ENCODE assay signal across 18 cellular contexts in genomic region chr16:67088551-67088950, GRCh38. TPM values are rescaled to one million over a fixed set of nuclear protein-coding genes. Genes with fewer than 3 reads are reported as not detected.
DNase-seq lines count a peak whose midpoint lies in the region; ATAC-seq and TF ChIP-seq lines count a peak whose summit lies in the region.
"Had no signal": no experiment of that assay in that cellular context is flagged by ENCODE, and none has a peak within 500 bp of the region (broad histone marks: within the 10 kb centered on the region; RNA-seq: fewer than 3 reads in every experiment).

No MANE protein-coding gene starts in this region.

- no peaks in the 10 kb centered on the region for H3K9me2 ChIP-seq in GM23338 (ENCODE audit: insufficient read depth)

- POLR2A ChIA-PET in A673 (lab: Charles Lee; ENCODE audit: low non-redundant PET): no interaction called here

- intact Hi-C loops in A673 (cut with micrococcal nuclease; ENCODE audit: unreplicated experiment): no loop called here
- intact Hi-C loops in heart left ventricle (cut with DNase I): no loop called here
- intact Hi-C loops in spleen (cut with DNase I; ENCODE audit: low total_unique reads): no loop called here

- H4K20me1 ChIP-seq in GM23338 (replicated peaks; ENCODE audit: insufficient read depth) (no peaks in the 10 kb centered on the region), osteoblast (ENCODE audit: insufficient read depth, low read length) (peaks cover 6% of the 10 kb centered on the region)

- no peak overlapping the region for H3K4me3 ChIP-seq in A673 (ENCODE audit: low read depth, low read length, poor library complexity, severe bottlenecking)
- no peak overlapping the region for H3K4me3 ChIP-seq in GM23338
- H3K4me3 ChIP-seq in osteoblast (ENCODE audit: insufficient read depth, low read length): no peak overlapping the region
- H3K4me3 ChIP-seq in heart left ventricle: no peak overlapping the region
- H3K4me3 ChIP-seq in spleen: no peak overlapping the region
- H3K4me3 ChIP-seq: GM23248 had no signal

- H3K9me3 ChIP-seq in A673 (ENCODE audit: low read depth, low read length, poor library complexity, severe bottlenecking) (no peaks in the 10 kb centered on the region), osteoblast (ENCODE audit: low read depth, low read length) (no peaks in the 10 kb centered on the region), heart left ventricle (no peaks in the 10 kb centered on the region), spleen (no peaks in the 10 kb centered on the region)

- DNase-seq in A673 (ENCODE audit: low spot score) (no peak), GM23338 (ENCODE audit: low spot score) (no peak), osteoblast (ENCODE audit: insufficient read length, low spot score, missing footprints) (no peak), MV-4-11 (lab: John Stamatoyannopoulos, UW) (no peak), heart left ventricle (no peak), spleen (no peak)
- DNase-seq: ACHN; AML-193; COR-L47; GM23248; NCI-H1417 treated with DMSO at 0.1 percent for 48 hours; NCI-H1930; NCI-H69; NK-92 treated with Interleukin-12 subunit alpha and Interleukin-12 subunit beta, amount 100 ng/mL, for 24 hours; OCI-M1; SIG-M5 had no signal

- H3K4me1 ChIP-seq in A673 (ENCODE audit: insufficient read depth, low read length, poor library complexity, severe bottlenecking) (peaks cover 22% of the 10 kb centered on the region), GM23338 (ENCODE audit: insufficient read depth) (no peaks in the 10 kb centered on the region), osteoblast (ENCODE audit: insufficient read depth, low read length) (peaks cover 41% of the 10 kb centered on the region), heart left ventricle (peaks cover 0 to 10% (median 0%) of the 10 kb centered on the region in 12 donors), spleen (peaks cover 0 to 27% (median 7%) of the 10 kb centered on the region in 6 donors)

- TF ChIP-seq CTCF in A673 (conservative IDR thresholded peaks at IDR 0.05; ENCODE audit: low read depth, low read length) (no peak), GM23338 (conservative IDR thresholded peaks at IDR 0.05; ENCODE audit: low read depth in 2 of 2) (no peak), osteoblast (IDR thresholded peaks at IDR 0.05; ENCODE audit: extremely low read depth, low read depth, low read length) (no peak), heart left ventricle (IDR thresholded peaks at IDR 0.05) (no peak), spleen (IDR thresholded peaks at IDR 0.05 in 8 of 11, conservative IDR thresholded peaks at IDR 0.05 in 3 of 11) (no peak)

- peak; percentile 41; the same call in 2 of the 3 replicates for ATAC-seq in GM23338
- ATAC-seq in activated T-helper 17 cell treated with anti-CD3 and anti-CD28 coated beads, Interleukin-2, amount 50 U/mL, for 72 hours (replicated peaks): no peak
- no peak for ATAC-seq in heart left ventricle

- no peaks in the 10 kb centered on the region for H3K27me3 Mint-ChIP-seq in GM23338 (ENCODE audit: insufficient read depth, low read depth, poor library complexity)
- no peaks in the 10 kb centered on the region for H3K27me3 Mint-ChIP-seq in activated T-helper 17 cell treated with anti-CD3 and anti-CD28 coated beads, Interleukin-2, amount 50 U/mL, for 72 hours

- CTCF ChIA-PET in A673 (lab: Charles Lee): no interaction called here

- no peak overlapping the region for H3K4me2 ChIP-seq in GM23338
- no peak overlapping the region for H3K4me2 ChIP-seq in osteoblast (ENCODE audit: insufficient read depth, low read length)

- H3K27me3 ChIP-seq in A673 (replicated peaks; ENCODE audit: insufficient read depth, low read depth, low read length, poor library complexity) (no peaks in the 10 kb centered on the region), GM23338 (ENCODE audit: insufficient read depth) (no peaks in the 10 kb centered on the region), osteoblast (ENCODE audit: insufficient read depth, low read length) (no peaks in the 10 kb centered on the region), heart left ventricle (no peaks in the 10 kb centered on the region), spleen (replicated peaks in 1 of 7) (no peaks in the 10 kb centered on the region)

- H3K4me1 Mint-ChIP-seq in GM23338: no peaks in the 10 kb centered on the region
- peaks cover 24% of the 10 kb centered on the region for H3K4me1 Mint-ChIP-seq in activated T-helper 17 cell treated with anti-CD3 and anti-CD28 coated beads, Interleukin-2, amount 50 U/mL, for 72 hours

- H2AFZ ChIP-seq in GM23338: no peak overlapping the region
- H2AFZ ChIP-seq in osteoblast (ENCODE audit: low read length): no peak overlapping the region
- H2AFZ ChIP-seq: GM23248 had no signal

- H3K36me3 Mint-ChIP-seq in GM23338 (ENCODE audit: low read depth): no peaks in the 10 kb centered on the region
- peaks cover 79% of the 10 kb centered on the region for H3K36me3 Mint-ChIP-seq in activated T-helper 17 cell treated with anti-CD3 and anti-CD28 coated beads, Interleukin-2, amount 50 U/mL, for 72 hours (ENCODE audit: low read depth)

- no peaks in the 10 kb centered on the region for H3F3A ChIP-seq in GM23338 (replicated peaks; ENCODE audit: low read depth)

- H3K9me3 Mint-ChIP-seq in GM23338: no peaks in the 10 kb centered on the region
- no peaks in the 10 kb centered on the region for H3K9me3 Mint-ChIP-seq in activated T-helper 17 cell treated with anti-CD3 and anti-CD28 coated beads, Interleukin-2, amount 50 U/mL, for 72 hours
- H3K9me3 Mint-ChIP-seq: CD14-positive monocyte had no signal

- H3K4me3 Mint-ChIP-seq in GM23338: no peak overlapping the region
- no peak overlapping the region for H3K4me3 Mint-ChIP-seq in activated T-helper 17 cell treated with anti-CD3 and anti-CD28 coated beads, Interleukin-2, amount 50 U/mL, for 72 hours
- H3K4me3 Mint-ChIP-seq: CD14-positive monocyte had no signal

- TF ChIP-seq POLR2A in heart left ventricle (IDR thresholded peaks at IDR 0.05): no peak
- no peak for TF ChIP-seq POLR2A in spleen (IDR thresholded peaks at IDR 0.05)

- no TSS peak for BruUV-seq in A673 (replicated peaks; lab: Mats Ljungman, UMichigan)

- WGBS in heart left ventricle, 4 donors: 82 to 87% (median 84%) methylated on average over 4 of the region's 4 CpGs
- 73 to 88% (median 86%) methylated on average over 4 of the region's 4 CpGs for WGBS in spleen, 5 donors

- peak overlapping the region; percentile 12; the same call in 1 of the 2 replicates for H3K27ac Mint-ChIP-seq in GM23338
- H3K27ac Mint-ChIP-seq in activated T-helper 17 cell treated with anti-CD3 and anti-CD28 coated beads, Interleukin-2, amount 50 U/mL, for 72 hours: peak overlapping the region; percentile 67

- peak overlapping the region; percentile 21 for H3K27ac ChIP-seq in A673 (ENCODE audit: low read depth, low read length, poor library complexity, severe bottlenecking)
- H3K27ac ChIP-seq in GM23338 (ENCODE audit: low read depth): no peak overlapping the region
- peak overlapping the region; percentile 27 for H3K27ac ChIP-seq in osteoblast (ENCODE audit: low read depth, low read length)
- no peak overlapping the region for H3K27ac ChIP-seq in heart left ventricle
- no peak overlapping the region for H3K27ac ChIP-seq in spleen
- H3K27ac ChIP-seq: GM23248 had no signal

- H3K79me2 ChIP-seq in GM23338 (replicated peaks; ENCODE audit: insufficient read depth) (no peaks in the 10 kb centered on the region), osteoblast (ENCODE audit: insufficient read depth, low read length) (peaks cover 58% of the 10 kb centered on the region)

- peaks cover 8% of the 10 kb centered on the region for H3K36me3 ChIP-seq in A673 (ENCODE audit: insufficient read depth, low read length, poor library complexity, severe bottlenecking)
- H3K36me3 ChIP-seq in GM23338 (ENCODE audit: insufficient read depth): no peaks in the 10 kb centered on the region; the same call in 1 of the 2 replicates
- peaks cover 26% of the 10 kb centered on the region for H3K36me3 ChIP-seq in osteoblast (ENCODE audit: insufficient read depth, low read length)
- peaks cover 0 to 47% (median 19%) of the 10 kb centered on the region in 9 donors for H3K36me3 ChIP-seq in heart left ventricle
- H3K36me3 ChIP-seq in spleen: peaks cover 0 to 70% (median 7%) of the 10 kb centered on the region in 6 donors

TF ChIP-seq in GM23338, 12 proteins besides CTCF, POLR2A, EP300 and RAD21 (continues in another document):
- TF ChIP-seq NANOG (IDR thresholded peaks at IDR 0.05; ENCODE audit: borderline replicate concordance): no peak
- no peak for TF ChIP-seq POLR2AphosphoS5 (IDR thresholded peaks at IDR 0.05; ENCODE audit: low read depth)
- TF ChIP-seq STAT1 (IDR thresholded peaks at IDR 0.05; ENCODE audit: unreplicated experiment): no peak
- no peak for TF ChIP-seq EZH2 (IDR thresholded peaks at IDR 0.05; ENCODE audit: low read depth, unreplicated experiment)
- TF ChIP-seq ZNF114 (CRISPR knock-in tag; IDR thresholded peaks at IDR 0.05): no peak

RNA-seq across cellular contexts. Expression of gene PHAF1, which starts 21.2 kb away (rescaled TPM):
- 23.2 and 23.5 TPM in 2 replicates for total RNA-seq in A673 (2021)
- total RNA-seq in GM23338 (2014; rRNA removed; shearing (Covaris generic)): 26.6 and 35.9 TPM in 2 replicates
- polyA plus RNA-seq in GM23338 (2016; fragmentation: Nextera tagmentation; extraction: Ambion mirVana): 14.2 and 14.7 TPM in 2 replicates
- total RNA-seq in activated T-helper 17 cell treated with anti-CD3 and anti-CD28 coated beads, Interleukin-2, amount 50 U/mL, for 72 hours: 10 to 100 TPM; 14.8 to 18.0 TPM
- total RNA-seq in osteoblast: 13.8 and 17.1 TPM in 2 replicates
- 10 to 100 TPM in 5 of 9 donors, 1 to 10 TPM in 4; 8.4 to 17.8 (median 11.6) TPM for total RNA-seq in heart left ventricle
- 10 to 100 TPM in 1 of 2 donors, 1 to 10 TPM in 1; 5.6 to 11.6 TPM for polyA plus RNA-seq in heart left ventricle
- 10 to 100 TPM; 15.3 to 44.0 (median 19.8) TPM for total RNA-seq in spleen
- 10 to 100 TPM in 1 of 3 donors, 1 to 10 TPM in 2; 5.5 to 10.3 (median 9.9) TPM for polyA plus RNA-seq in spleen

RNA-seq across cellular contexts. Expression of gene CBFB, which starts 59.6 kb away (rescaled TPM):
- total RNA-seq in A673 (2021) (173 and 185 TPM in 2 replicates), osteoblast (61.3 and 63.0 TPM in 2 replicates), heart left ventricle (10 to 100 TPM; 16.4 to 53.6 (median 28.1) TPM), spleen (10 to 100 TPM; 55.8 to 80.4 (median 58.6) TPM)
- 26.9 and 27.8 TPM in 2 replicates for total RNA-seq in GM23338 (2014; rRNA removed; shearing (Covaris generic))
- polyA plus RNA-seq in GM23338 (2016; fragmentation: Nextera tagmentation; extraction: Ambion mirVana) (26.1 and 31.0 TPM in 2 replicates), heart left ventricle (10 to 100 TPM; 11.3 to 41.0 TPM), spleen (10 to 100 TPM; 22.7 to 35.1 (median 29.1) TPM)
- total RNA-seq in activated T-helper 17 cell treated with anti-CD3 and anti-CD28 coated beads, Interleukin-2, amount 50 U/mL, for 72 hours: 100 to 1,000 TPM; 115 to 214 TPM

Comparison
In these comparisons a context has a peak if more than half of its experiments do, and no peak if none do; other contexts are left out.
1. H3K27ac ChIP-seq: peak in A673 (single experiment) and osteoblast (single experiment); none in GM23338 (single experiment), heart left ventricle (0 of 12) and spleen (0 of 8).